ENCODE assay signal across 8 cellular contexts in genomic region chr11:68009391-68010000, GRCh38. TPM values are rescaled to one million over a fixed set of nuclear protein-coding genes. Genes with fewer than 3 reads are reported as not detected.
DNase-seq lines count a peak whose midpoint lies in the region; ATAC-seq and TF ChIP-seq lines count a peak whose summit lies in the region.

No MANE protein-coding gene starts in this region.

- H3K4me1 ChIP-seq in PC-9 (replicated peaks; ENCODE audit: insufficient read depth), result peaks cover 62% of the 10 kb centered on the region

- DNase-seq in PC-9 (peak in 1 of 2 experiments; percentile 68), epithelial cell of proximal tubule (ENCODE audit: low read depth) (no peak), renal cortical epithelial cell (ENCODE audit: low read depth) (peak; percentile 74), T-helper 1 cell (no peak)
- DNase-seq in stimulated activated CD4-positive, alpha-beta T cell treated with anti-CD3 and anti-CD28 coated beads, Interleukin-4, amount 100 ng/mL, for 4 hours, result no peak

- H3K4me2 ChIP-seq in PC-9, result peak overlapping the region; percentile 81

- H3K36me3 ChIP-seq in PC-9 (ENCODE audit: low read depth), result no peaks in the 10 kb centered on the region

- H3F3A ChIP-seq in PC-9 (ENCODE audit: insufficient read depth, low read depth), result peaks cover 62% of the 10 kb centered on the region

- BruUV-seq in PC-9 (replicated peaks; lab: Mats Ljungman, UMichigan), result no TSS peak

- H3K4me3 ChIP-seq in PC-9 (peak overlapping the region; percentile 59; the same call in 1 of the 2 replicates), epithelial cell of proximal tubule (ENCODE audit: low read depth, low read length) (peak overlapping the region; percentile 63)

- H3K9me2 ChIP-seq in PC-9 (ENCODE audit: insufficient read depth), result no peaks in the 10 kb centered on the region

- CTCF ChIA-PET in PC-9 (lab: Charles Lee), result interaction anchor here (1.1 kb wide), 1 partner anchor 11 kb away, joined by 8 read pairs; no protein-coding TSS in a partner anchor

- H3K9me3 ChIP-seq in PC-9 (ENCODE audit: insufficient read depth, low read depth), result no peaks in the 10 kb centered on the region

- H4K20me1 ChIP-seq in PC-9 (ENCODE audit: insufficient read depth), result no peaks in the 10 kb centered on the region

- ATAC-seq in GM19455 (IDR thresholded peaks at IDR 0.05; ENCODE audit: unreplicated experiment) (no peak), HG03342 (IDR thresholded peaks at IDR 0.05; ENCODE audit: unreplicated experiment) (no peak)

- H3K27ac ChIP-seq in PC-9, result peak overlapping the region; percentile 93

- POLR2A ChIA-PET in PC-9 (lab: Charles Lee; ENCODE audit: unreplicated experiment), result interaction anchor here (0.5 to 1.0 kb wide), 8 partner anchors 17 to 699 kb away, joined by 3 to 8 read pairs (median 3); no protein-coding TSS in a partner anchor

- peak; percentile 36 for TF ChIP-seq CTCF in GM12874 (IDR thresholded peaks at IDR 0.05; ENCODE audit: insufficient read depth, low read depth, low read length)
- peak; percentile 50; the same call in 1 of the 2 replicates for TF ChIP-seq CTCF in PC-9 (conservative IDR thresholded peaks at IDR 0.05)
- peak; percentile 53 for TF ChIP-seq CTCF in epithelial cell of proximal tubule (conservative IDR thresholded peaks at IDR 0.05; ENCODE audit: low read depth, low read length)

- H3K79me2 ChIP-seq in PC-9 (ENCODE audit: low read depth), result peaks cover 18% of the 10 kb centered on the region; the same call in 1 of the 2 replicates

- no peaks in the 10 kb centered on the region for H3K27me3 ChIP-seq in PC-9 (ENCODE audit: insufficient read depth, low read depth)

- H2AFZ ChIP-seq in PC-9, result no peak overlapping the region

- intact Hi-C loops in PC-9 (cut with micrococcal nuclease; ENCODE audit: unreplicated experiment), result no loop called here

RNA-seq across cellular contexts. Expression of gene ALDH3B1, which starts 0.6 kb away (rescaled TPM):
- 98.1 and 104 TPM in 2 replicates for total RNA-seq in PC-9 (2021)
- 3.9 and 4.4 TPM in 2 replicates for total RNA-seq in epithelial cell of proximal tubule
- total RNA-seq in renal cortical epithelial cell, result 12.5 and 28.8 TPM in 2 replicates

RNA-seq across cellular contexts. Expression of gene UNC93B1, which starts 5.6 kb away (rescaled TPM):
- 75.5 and 94.4 TPM in 2 replicates for total RNA-seq in PC-9 (2021)
- total RNA-seq in epithelial cell of proximal tubule, result 16.3 and 37.4 TPM in 2 replicates
- total RNA-seq in renal cortical epithelial cell, result 43.6 and 59.3 TPM in 2 replicates

RNA-seq across cellular contexts. Expression of gene NDUFS8, which starts 21.0 kb away (rescaled TPM):
- total RNA-seq in PC-9 (2021), result 270 and 275 TPM in 2 replicates
- 240 and 345 TPM in 2 replicates for total RNA-seq in epithelial cell of proximal tubule
- total RNA-seq in renal cortical epithelial cell, result 106 and 152 TPM in 2 replicates

RNA-seq across cellular contexts. Expression of gene TCIRG1, which starts 29.3 kb away (rescaled TPM):
- total RNA-seq in PC-9 (2021) (125 and 175 TPM in 2 replicates), epithelial cell of proximal tubule (100 and 156 TPM in 2 replicates), renal cortical epithelial cell (60.2 and 84.2 TPM in 2 replicates)
